26 cellular contexts compared by ENCODE assay signal in genomic region chr5:109258755-109259154, GRCh38.
DNase-seq lines count a peak whose midpoint lies in the region; ATAC-seq, FAIRE-seq and TF ChIP-seq lines count a peak whose summit lies in the region.
"Had no signal": no experiment of that assay in that cellular context is flagged by ENCODE, and none has a peak within 500 bp of the region (broad histone marks: within the 10 kb centered on the region; RNA-seq: fewer than 3 reads in every experiment).

No MANE protein-coding gene starts in this region.

- H3K4me2 ChIP-seq in K562 (ENCODE audit: insufficient read depth, low read length): no peak overlapping the region
- H3K4me2 ChIP-seq: A549; BLaER1 treated with 17β-estradiol and CSF1 and Interleukin-3, amounts not matched to agents 10 nM and 100 nM had no signal

- H3K4me1 ChIP-seq in K562 (replicated peaks in 1 of 2; ENCODE audit: control insufficient read depth in 2 of 2, insufficient read depth in 2 of 2, low read length in 2 of 2) (no peaks in the 10 kb centered on the region), esophagus muscularis mucosa (peaks cover 0 to 4% (median 0%) of the 10 kb centered on the region in 4 donors)
- H3K4me1 ChIP-seq: A549; BE2C; BLaER1 treated with 17β-estradiol and CSF1 and Interleukin-3, amounts not matched to agents 10 nM and 100 nM; HAP-1 had no signal

- H3K36me3 ChIP-seq in K562 (ENCODE audit: control insufficient read depth, insufficient read depth, low read length): no peaks in the 10 kb centered on the region
- H3K36me3 ChIP-seq in esophagus muscularis mucosa: no peaks in the 10 kb centered on the region
- H3K36me3 ChIP-seq: BE2C; BLaER1 treated with 17β-estradiol and CSF1 and Interleukin-3, amounts not matched to agents 10 nM and 100 nM; HAP-1 had no signal

- no peak overlapping the region for H3K4me3 Mint-ChIP-seq in nephron progenitor cell
- H3K4me3 Mint-ChIP-seq in activated T-helper 1 cell treated with anti-CD3 and anti-CD28 coated beads, Interleukin-12 subunit alpha, Interleukin-12 subunit beta, Interleukin-2, Interleukin-4 antibody, amounts not matched to agents 30 ng/mL and 10 ng/mL and 1 ng/mL, durations not matched to agents 14 hours and 24 hours and 36 hours: no peak overlapping the region
- H3K4me3 Mint-ChIP-seq: CD14-positive monocyte; CD4-positive, alpha-beta T cell; HFFc6 had no signal

- TF ChIP-seq CTCF in K562 (IDR thresholded peaks at IDR 0.05 in 2 of 3, conservative IDR thresholded peaks at IDR 0.05 in 1 of 3; ENCODE audit: insufficient read depth in 2 of 3, low read depth in 1 of 3, low read length in 3 of 3): no peak
- no peak for TF ChIP-seq CTCF in esophagus muscularis mucosa (IDR thresholded peaks at IDR 0.05)
- TF ChIP-seq CTCF in nephron progenitor cell (IDR thresholded peaks at IDR 0.05): no peak

- peak overlapping the region; percentile 59; the same call in 1 of the 2 replicates for H2AFZ ChIP-seq in K562 (ENCODE audit: low read depth, low read length)
- H2AFZ ChIP-seq: GM23248 had no signal

- no peaks in the 10 kb centered on the region for H3K79me2 ChIP-seq in K562 (ENCODE audit: control insufficient read depth, insufficient read depth, low read length)

- no peak for FAIRE-seq in K562 (lab: Jason Lieb, UNC)
- FAIRE-seq: A549, D721Med, GM12878, GM19239, H54 had no signal

- H3K27me3 Mint-ChIP-seq in nephron progenitor cell (ENCODE audit: low read depth, poor library complexity): peaks cover 3% of the 10 kb centered on the region
- H3K27me3 Mint-ChIP-seq in activated T-helper 1 cell treated with anti-CD3 and anti-CD28 coated beads, Interleukin-12 subunit alpha, Interleukin-12 subunit beta, Interleukin-2, Interleukin-4 antibody, amounts not matched to agents 30 ng/mL and 10 ng/mL and 1 ng/mL, durations not matched to agents 14 hours and 24 hours and 36 hours (ENCODE audit: insufficient read depth): no peaks in the 10 kb centered on the region
- H3K27me3 Mint-ChIP-seq: CD4-positive, alpha-beta T cell had no signal

- TF ChIP-seq RAD21 in K562 (CRISPR knock-in tag; conservative IDR thresholded peaks at IDR 0.05 in 1 of 2, IDR thresholded peaks at IDR 0.05 in 1 of 2): no peak

- no TSS peak for BruUV-seq in K562 (replicated peaks; lab: Mats Ljungman, UMichigan)

- no peak overlapping the region for H3K27ac ChIP-seq in K562 (ENCODE audit: extremely low read depth, low read depth, low read length)
- no peak overlapping the region for H3K27ac ChIP-seq in esophagus muscularis mucosa (replicated peaks in 1 of 4)
- H3K27ac ChIP-seq: A549; BLaER1 treated with 17β-estradiol and CSF1 and Interleukin-3, amounts not matched to agents 10 nM and 100 nM; GM23248 had no signal

- no peak for ATAC-seq in K562
- ATAC-seq: A549, GM12878 had no signal

- TF ChIP-seq EP300 in K562 (IDR thresholded peaks at IDR 0.05; ENCODE audit: low read length) (no peak), esophagus muscularis mucosa (IDR thresholded peaks at IDR 0.05) (no peak)

- no peaks in the 10 kb centered on the region for H3K9me1 ChIP-seq in K562 (ENCODE audit: control insufficient read depth, insufficient read depth, low read length)

- no peaks in the 10 kb centered on the region for H4K20me1 ChIP-seq in K562 (replicated peaks; ENCODE audit: control insufficient read depth, insufficient read depth, low read length)
- H4K20me1 ChIP-seq: BLaER1 treated with 17β-estradiol and CSF1 and Interleukin-3, amounts not matched to agents 10 nM and 100 nM had no signal

- H3K27me3 ChIP-seq in K562 (ENCODE audit: control insufficient read depth in 2 of 2, insufficient read depth in 2 of 2, low read length in 2 of 2): peaks cover 0 to 2% of the 10 kb centered on the region in 2 experiments; a peak in 1 of 5 replicates
- H3K27me3 ChIP-seq in esophagus muscularis mucosa: no peaks in the 10 kb centered on the region
- H3K27me3 ChIP-seq: BE2C; BLaER1 treated with 17β-estradiol and CSF1 and Interleukin-3, amounts not matched to agents 10 nM and 100 nM had no signal

- in situ Hi-C loops in K562 (cut with MboI): no loop called here

- no peak for TF ChIP-seq POLR2A in K562 (conservative IDR thresholded peaks at IDR 0.05)
- no peak for TF ChIP-seq POLR2A in esophagus muscularis mucosa (IDR thresholded peaks at IDR 0.05; ENCODE audit: low read depth)

- no peak for DNase-seq in K562 (ENCODE audit: extremely low read depth in 1 of 4, low spot score in 3 of 4)
- DNase-seq in esophagus muscularis mucosa (ENCODE audit: extremely low spot score): peak; percentile 53
- no peak for DNase-seq in nephron progenitor cell
- DNase-seq in NOMO-1 treated with dmso at 0.1 percent for 144 hours (lab: John Stamatoyannopoulos, UW; ENCODE audit: unreplicated experiment): no peak
- DNase-seq in NCI-H187 (lab: John Stamatoyannopoulos, UW): no peak
- DNase-seq in activated T-helper 1 cell treated with anti-CD3 and anti-CD28 coated beads, Interleukin-12 subunit alpha, Interleukin-12 subunit beta, Interleukin-2, Interleukin-4 antibody, amounts not matched to agents 30 ng/mL and 10 ng/mL and 1 ng/mL, durations not matched to agents 14 hours and 24 hours and 36 hours (ENCODE audit: low spot score): no peak
- DNase-seq: 8988T; ACHN; AML-193; BE2C; CD4-positive, alpha-beta T cell; CD8-positive, alpha-beta memory T cell; DMS 273 treated with DMSO at 0.1 percent for 48 hours; DMS79; EL; GDM1; GM23248; HFFc6 had no signal

- 14% methylated on average over 4 of the region's 4 CpGs for WGBS in K562 (ENCODE audit: insufficient coverage, low coverage, missing lambda C conversion rate)
- WGBS in esophagus muscularis mucosa: 87% methylated on average over 4 of the region's 4 CpGs

- intact Hi-C loops in K562 (cut with micrococcal nuclease): no loop called here
- intact Hi-C loops in esophagus muscularis mucosa (cut with DNase I): no loop called here
- intact Hi-C loops in activated T-helper 1 cell treated with anti-CD3 and anti-CD28 coated beads, Interleukin-12 subunit alpha, Interleukin-12 subunit beta, Interleukin-2, Interleukin-4 antibody, amounts not matched to agents 30 ng/mL and 10 ng/mL and 1 ng/mL, durations not matched to agents 14 hours and 24 hours and 36 hours (cut with micrococcal nuclease): no loop called here

- H3K4me1 Mint-ChIP-seq in nephron progenitor cell: no peaks in the 10 kb centered on the region
- no peaks in the 10 kb centered on the region for H3K4me1 Mint-ChIP-seq in activated T-helper 1 cell treated with anti-CD3 and anti-CD28 coated beads, Interleukin-12 subunit alpha, Interleukin-12 subunit beta, Interleukin-2, Interleukin-4 antibody, amounts not matched to agents 30 ng/mL and 10 ng/mL and 1 ng/mL, durations not matched to agents 14 hours and 24 hours and 36 hours (ENCODE audit: low read depth)
- H3K4me1 Mint-ChIP-seq: CD14-positive monocyte; CD8-positive, alpha-beta memory T cell had no signal

- peak overlapping the region; percentile 36 for H3K27ac Mint-ChIP-seq in nephron progenitor cell
- H3K27ac Mint-ChIP-seq in activated T-helper 1 cell treated with anti-CD3 and anti-CD28 coated beads, Interleukin-12 subunit alpha, Interleukin-12 subunit beta, Interleukin-2, Interleukin-4 antibody, amounts not matched to agents 30 ng/mL and 10 ng/mL and 1 ng/mL, durations not matched to agents 14 hours and 24 hours and 36 hours: no peak overlapping the region
- H3K27ac Mint-ChIP-seq: CD14-positive monocyte; CD4-positive, alpha-beta T cell; CD8-positive, alpha-beta memory T cell; HFFc6 had no signal

- H3K9ac ChIP-seq in K562 (ENCODE audit: insufficient read depth in 1 of 2, low read depth in 2 of 2, low read length in 2 of 2): no peak overlapping the region
- H3K9ac ChIP-seq: BLaER1 treated with 17β-estradiol and CSF1 and Interleukin-3, amounts not matched to agents 10 nM and 100 nM; GM23248 had no signal

- H3K4me3 ChIP-seq in K562 (no peak overlapping the region), esophagus muscularis mucosa (no peak overlapping the region)
- H3K4me3 ChIP-seq: A549; BLaER1 treated with 17β-estradiol and CSF1 and Interleukin-3, amounts not matched to agents 10 nM and 100 nM; GM12878; GM23248; HAP-1 had no signal

- H3K9me3 ChIP-seq in K562 (replicated peaks; ENCODE audit: control insufficient read depth, insufficient read depth, low read depth, low read length) (no peaks in the 10 kb centered on the region), esophagus muscularis mucosa (no peaks in the 10 kb centered on the region)
- H3K9me3 ChIP-seq: A549, BE2C, HAP-1 had no signal

- POLR2A ChIA-PET in K562 (lab: Yijun Ruan, JAX): no interaction called here

- CTCF ChIA-PET in K562 (lab: Yijun Ruan, JAX; ENCODE audit: low intra/inter-chr PET ratio): no interaction called here

- peaks cover 8% of the 10 kb centered on the region for H3K36me3 Mint-ChIP-seq in nephron progenitor cell (ENCODE audit: low read depth)
- H3K36me3 Mint-ChIP-seq in activated T-helper 1 cell treated with anti-CD3 and anti-CD28 coated beads, Interleukin-12 subunit alpha, Interleukin-12 subunit beta, Interleukin-2, Interleukin-4 antibody, amounts not matched to agents 30 ng/mL and 10 ng/mL and 1 ng/mL, durations not matched to agents 14 hours and 24 hours and 36 hours (ENCODE audit: low read depth): no peaks in the 10 kb centered on the region
- H3K36me3 Mint-ChIP-seq: CD14-positive monocyte had no signal

- H3K9me3 Mint-ChIP-seq in nephron progenitor cell: peaks cover 10% of the 10 kb centered on the region
- no peaks in the 10 kb centered on the region for H3K9me3 Mint-ChIP-seq in activated T-helper 1 cell treated with anti-CD3 and anti-CD28 coated beads, Interleukin-12 subunit alpha, Interleukin-12 subunit beta, Interleukin-2, Interleukin-4 antibody, amounts not matched to agents 30 ng/mL and 10 ng/mL and 1 ng/mL, durations not matched to agents 14 hours and 24 hours and 36 hours
- H3K9me3 Mint-ChIP-seq: HFFc6 had no signal

TF ChIP-seq in K562, 482 proteins besides CTCF, POLR2A, EP300 and RAD21 (continues in another document):
- TF ChIP-seq HNRNPH1 (optimal IDR thresholded peaks at IDR 0.05; ENCODE audit: low read depth, low read length): no peak
- no peak for TF ChIP-seq E2F8 (IDR thresholded peaks at IDR 0.05; ENCODE audit: low read depth, partially characterized antibody)
